Comparison of ENCODE assay signal across 12 cellular contexts in the genomic region with DNA sequence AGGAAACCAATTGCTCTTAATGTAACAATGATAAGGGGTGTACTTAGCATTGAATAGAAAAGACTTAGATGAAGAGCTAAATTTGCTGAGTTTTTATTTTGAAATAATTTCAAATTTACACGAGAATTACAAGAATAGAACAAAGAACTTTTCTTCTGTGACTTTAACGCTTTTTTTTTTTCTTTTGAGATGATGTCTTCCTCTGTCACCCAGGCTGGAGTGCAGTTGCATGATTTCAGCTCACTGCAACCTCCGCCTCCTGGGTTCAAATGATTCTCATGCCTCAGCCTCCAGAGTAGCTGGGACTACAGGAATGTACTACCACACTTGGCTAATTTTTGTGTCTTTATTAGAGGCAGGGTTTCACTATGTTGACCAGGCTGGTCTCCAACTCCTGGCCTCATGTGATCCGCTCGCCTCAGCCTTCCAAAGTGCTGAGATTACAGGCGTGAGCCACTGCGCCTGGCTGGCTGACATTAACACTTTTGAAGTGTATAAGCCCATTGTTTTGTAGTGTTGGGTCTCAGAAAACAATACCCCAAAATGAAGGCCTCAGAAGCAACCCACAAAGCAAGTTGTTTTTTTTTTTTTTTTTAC. TPM values are rescaled to one million over a fixed set of nuclear protein-coding genes. Genes with fewer than 3 reads are reported as not detected.
A peak's percentile ranks its signal among the peaks of the same experiment; 100 is the strongest.
DNase-seq lines count a peak whose midpoint lies in the region; ATAC-seq lines count a peak whose summit lies in the region.
"Had no signal": no experiment of that assay in that cellular context is flagged by ENCODE, and none has a peak within 500 bp of the region (broad histone marks: within the 10 kb centered on the region; RNA-seq: fewer than 3 reads in every experiment).

No MANE protein-coding gene starts in this region.

- H3K4me1 Mint-ChIP-seq in activated CD4-positive, alpha-beta memory T cell treated with anti-CD3 and anti-CD28 coated beads, Interleukin-2, amount 10 ng/mL, durations not matched to agents 7 days and 5 days = peaks cover 35% of the 10 kb centered on the region
- peaks cover 28% of the 10 kb centered on the region for H3K4me1 Mint-ChIP-seq in activated CD4-positive, alpha-beta memory T cell treated with anti-CD3 and anti-CD28 coated beads for 36 hours (ENCODE audit: low read depth)
- H3K4me1 Mint-ChIP-seq in T-helper 17 cell (peaks cover 16% of the 10 kb centered on the region), immature natural killer cell (peaks cover 30 to 40% of the 10 kb centered on the region in 2 donors)
- peaks cover 46% of the 10 kb centered on the region for H3K4me1 Mint-ChIP-seq in stimulated activated naive CD8-positive, alpha-beta T cell treated with anti-CD3 and anti-CD28 coated beads, Interleukin-15, amount 100 ng/mL, for 72 hours

- intact Hi-C loops in activated CD4-positive, alpha-beta memory T cell treated with anti-CD3 and anti-CD28 coated beads for 36 hours (cut with micrococcal nuclease) = no loop called here

- H3K36me3 Mint-ChIP-seq in activated CD4-positive, alpha-beta memory T cell treated with anti-CD3 and anti-CD28 coated beads, Interleukin-2, amount 10 ng/mL, durations not matched to agents 7 days and 5 days (ENCODE audit: low read depth) = peaks cover 10% of the 10 kb centered on the region
- H3K36me3 Mint-ChIP-seq in activated CD4-positive, alpha-beta memory T cell treated with anti-CD3 and anti-CD28 coated beads for 36 hours = peaks cover 5% of the 10 kb centered on the region
- H3K36me3 Mint-ChIP-seq in T-helper 17 cell (ENCODE audit: low read depth) (peaks cover 3% of the 10 kb centered on the region), immature natural killer cell (peaks cover 0 to 6% (median 2%) of the 10 kb centered on the region in 3 donors)

- peak overlapping the region; percentile 67 for H3K27ac Mint-ChIP-seq in activated CD4-positive, alpha-beta memory T cell treated with anti-CD3 and anti-CD28 coated beads, Interleukin-2, amount 10 ng/mL, durations not matched to agents 7 days and 5 days
- H3K27ac Mint-ChIP-seq in activated CD4-positive, alpha-beta memory T cell treated with anti-CD3 and anti-CD28 coated beads for 36 hours = no peak overlapping the region
- H3K27ac Mint-ChIP-seq in T-helper 17 cell (peak overlapping the region; percentile 14), immature natural killer cell (peak overlapping the region in 5 of 6 donors; percentile 54 to 100 (median 98))
- peak overlapping the region in 1 of 2 donors; percentile 27 for H3K27ac Mint-ChIP-seq in stimulated activated naive CD8-positive, alpha-beta T cell treated with anti-CD3 and anti-CD28 coated beads, Interleukin-15, amount 100 ng/mL, for 72 hours

- DNase-seq in activated CD4-positive, alpha-beta memory T cell treated with anti-CD3 and anti-CD28 coated beads, Interleukin-2, amount 10 ng/mL, durations not matched to agents 7 days and 5 days = no peak
- DNase-seq in activated CD4-positive, alpha-beta memory T cell treated with anti-CD3 and anti-CD28 coated beads for 36 hours = no peak
- DNase-seq in T-helper 17 cell (no peak), immature natural killer cell (no peak), caudate nucleus (lab: John Stamatoyannopoulos, UW) (no peak)
- DNase-seq in stimulated activated naive CD8-positive, alpha-beta T cell treated with anti-CD3 and anti-CD28 coated beads, Interleukin-15, amount 100 ng/mL, for 72 hours = no peak
- DNase-seq: NCI-H2171 treated with DMSO at 0.1 percent for 48 hours; stimulated activated CD4-positive, alpha-beta T cell treated with anti-CD3 and anti-CD28 coated beads, Interleukin-1b, Interleukin-23, amount 100 ng/mL, for 48 hours had no signal

- H3K9me3 ChIP-seq in T-helper 17 cell (ENCODE audit: control insufficient read depth, low read length, poor library complexity, severe bottlenecking) = no peaks in the 10 kb centered on the region
- H3K9me3 ChIP-seq: tibial nerve had no signal

- POLR2A ChIA-PET in activated CD4-positive, alpha-beta memory T cell treated with anti-CD3 and anti-CD28 coated beads, Interleukin-2, amount 10 ng/mL, durations not matched to agents 7 days and 5 days (lab: Charles Lee) = interaction anchor here (0.6 to 1.4 kb wide), 4 partner anchors 40 to 389 kb away, joined by 3 to 4 read pairs (median 3); a partner anchor contains a TSS
- POLR2A ChIA-PET in activated CD4-positive, alpha-beta memory T cell treated with anti-CD3 and anti-CD28 coated beads for 36 hours (lab: Charles Lee) = interaction anchor here (0.6 to 1.0 kb wide), 2 partner anchors 9 to 40 kb away, joined by 3 read pairs; a partner anchor contains a TSS

- CTCF ChIA-PET in activated CD4-positive, alpha-beta memory T cell treated with anti-CD3 and anti-CD28 coated beads, Interleukin-2, amount 10 ng/mL, durations not matched to agents 7 days and 5 days (lab: Charles Lee) = interaction anchor here (0.7 to 1.5 kb wide), 6 partner anchors 11 to 138 kb away, joined by 3 to 6 read pairs (median 4); a partner anchor contains a TSS
- CTCF ChIA-PET in activated CD4-positive, alpha-beta memory T cell treated with anti-CD3 and anti-CD28 coated beads for 36 hours (lab: Charles Lee) = interaction anchor here (0.9 to 1.2 kb wide), 3 partner anchors 22 to 25 kb away, joined by 3 to 8 read pairs (median 7); no protein-coding TSS in a partner anchor

- peak overlapping the region; percentile 99 for H3K4me3 Mint-ChIP-seq in activated CD4-positive, alpha-beta memory T cell treated with anti-CD3 and anti-CD28 coated beads, Interleukin-2, amount 10 ng/mL, durations not matched to agents 7 days and 5 days
- no peak overlapping the region for H3K4me3 Mint-ChIP-seq in activated CD4-positive, alpha-beta memory T cell treated with anti-CD3 and anti-CD28 coated beads for 36 hours
- H3K4me3 Mint-ChIP-seq in T-helper 17 cell (peak overlapping the region; percentile 25), immature natural killer cell (peak overlapping the region; percentile 51 to 100 (median 71))
- peak overlapping the region; percentile 96 to 98 for H3K4me3 Mint-ChIP-seq in stimulated activated naive CD8-positive, alpha-beta T cell treated with anti-CD3 and anti-CD28 coated beads, Interleukin-15, amount 100 ng/mL, for 72 hours

- ATAC-seq in T-helper 17 cell (no peak), GM19397 (IDR thresholded peaks at IDR 0.05; ENCODE audit: unreplicated experiment) (no peak), GM21723 (IDR thresholded peaks at IDR 0.05; ENCODE audit: unreplicated experiment) (no peak)
- no peak for ATAC-seq in stimulated activated naive CD8-positive, alpha-beta T cell treated with anti-CD3 and anti-CD28 coated beads, Interleukin-15, amount 100 ng/mL, for 72 hours
- ATAC-seq: Right ventricle myocardium inferior had no signal

- H3K27ac ChIP-seq in caudate nucleus (ENCODE audit: low read depth, low read length) = no peak overlapping the region

- no peaks in the 10 kb centered on the region for H3K9me3 Mint-ChIP-seq in activated CD4-positive, alpha-beta memory T cell treated with anti-CD3 and anti-CD28 coated beads, Interleukin-2, amount 10 ng/mL, durations not matched to agents 7 days and 5 days
- H3K9me3 Mint-ChIP-seq in activated CD4-positive, alpha-beta memory T cell treated with anti-CD3 and anti-CD28 coated beads for 36 hours = no peaks in the 10 kb centered on the region
- H3K9me3 Mint-ChIP-seq in immature natural killer cell = no peaks in the 10 kb centered on the region
- H3K9me3 Mint-ChIP-seq in stimulated activated naive CD8-positive, alpha-beta T cell treated with anti-CD3 and anti-CD28 coated beads, Interleukin-15, amount 100 ng/mL, for 72 hours = no peaks in the 10 kb centered on the region

- no peaks in the 10 kb centered on the region for H3K27me3 Mint-ChIP-seq in activated CD4-positive, alpha-beta memory T cell treated with anti-CD3 and anti-CD28 coated beads, Interleukin-2, amount 10 ng/mL, durations not matched to agents 7 days and 5 days
- no peaks in the 10 kb centered on the region for H3K27me3 Mint-ChIP-seq in activated CD4-positive, alpha-beta memory T cell treated with anti-CD3 and anti-CD28 coated beads for 36 hours
- no peaks in the 10 kb centered on the region for H3K27me3 Mint-ChIP-seq in T-helper 17 cell
- peaks cover 0 to 9% (median 3%) of the 10 kb centered on the region in 3 donors for H3K27me3 Mint-ChIP-seq in immature natural killer cell (ENCODE audit: low read depth in 3 of 3)
- H3K27me3 Mint-ChIP-seq in stimulated activated naive CD8-positive, alpha-beta T cell treated with anti-CD3 and anti-CD28 coated beads, Interleukin-15, amount 100 ng/mL, for 72 hours = no peaks in the 10 kb centered on the region

RNA-seq across cellular contexts. Expression of a gene that starts 2.1 kb away (rescaled TPM):
- total RNA-seq in activated CD4-positive, alpha-beta memory T cell treated with anti-CD3 and anti-CD28 coated beads, Interleukin-2, amount 10 ng/mL, durations not matched to agents 7 days and 5 days = 10 to 100 TPM; 13.5 to 16.3 TPM
- total RNA-seq in activated CD4-positive, alpha-beta memory T cell treated with anti-CD3 and anti-CD28 coated beads for 36 hours = 10 to 100 TPM; 11.4 to 12.3 TPM
- 10 to 100 TPM; 10.3 to 13.4 TPM for total RNA-seq in T-helper 17 cell
- polyA plus RNA-seq in immature natural killer cell = 10 to 100 TPM; 40.2 to 53.0 (median 43.7) TPM

RNA-seq across cellular contexts. Expression of a gene that starts 2.2 kb away (rescaled TPM):
- 10 to 100 TPM; 28.0 to 29.8 TPM for total RNA-seq in activated CD4-positive, alpha-beta memory T cell treated with anti-CD3 and anti-CD28 coated beads, Interleukin-2, amount 10 ng/mL, durations not matched to agents 7 days and 5 days
- 10 to 100 TPM; 34.0 to 35.1 TPM for total RNA-seq in activated CD4-positive, alpha-beta memory T cell treated with anti-CD3 and anti-CD28 coated beads for 36 hours
- total RNA-seq in T-helper 17 cell = 10 to 100 TPM; 18.5 to 21.0 TPM
- polyA plus RNA-seq in immature natural killer cell = 10 to 100 TPM; 16.1 to 23.9 (median 19.1) TPM

RNA-seq across cellular contexts. Expression of a gene that starts 19.5 kb away (rescaled TPM):
- total RNA-seq in activated CD4-positive, alpha-beta memory T cell treated with anti-CD3 and anti-CD28 coated beads, Interleukin-2, amount 10 ng/mL, durations not matched to agents 7 days and 5 days = 1 to 10 TPM; 5.2 to 5.6 TPM
- 1 to 10 TPM; 2.9 to 3.7 TPM for total RNA-seq in activated CD4-positive, alpha-beta memory T cell treated with anti-CD3 and anti-CD28 coated beads for 36 hours
- total RNA-seq in T-helper 17 cell = 1 to 10 TPM; 2.9 to 4.6 TPM
- 1 to 10 TPM in 2 of 3 donors, not detected in 1; 1.0 to 1.1 TPM for polyA plus RNA-seq in immature natural killer cell

RNA-seq across cellular contexts. Expression of a gene that starts 40.3 kb away (rescaled TPM):
- 10 to 100 TPM; 19.8 to 21.1 TPM for total RNA-seq in activated CD4-positive, alpha-beta memory T cell treated with anti-CD3 and anti-CD28 coated beads, Interleukin-2, amount 10 ng/mL, durations not matched to agents 7 days and 5 days
- 10 to 100 TPM; 17.2 to 18.1 TPM for total RNA-seq in activated CD4-positive, alpha-beta memory T cell treated with anti-CD3 and anti-CD28 coated beads for 36 hours
- total RNA-seq in T-helper 17 cell = 10 to 100 TPM; 20.0 to 22.3 TPM
- polyA plus RNA-seq in immature natural killer cell = 1 to 10 TPM in 2 of 3 donors, not detected in 1; 1.6 to 7.6 TPM

RNA-seq across cellular contexts. Expression of a gene that starts 46.0 kb away (rescaled TPM):
- not detected for total RNA-seq in activated CD4-positive, alpha-beta memory T cell treated with anti-CD3 and anti-CD28 coated beads, Interleukin-2, amount 10 ng/mL, durations not matched to agents 7 days and 5 days
- total RNA-seq in activated CD4-positive, alpha-beta memory T cell treated with anti-CD3 and anti-CD28 coated beads for 36 hours = under 1 TPM in 1 of 2 experiments, not detected in 1; 0.02 TPM
- under 1 TPM; 0.05 to 0.68 TPM for total RNA-seq in T-helper 17 cell
- not detected for polyA plus RNA-seq in immature natural killer cell
